ENCODE assay signal across 8 cellular contexts in genomic region chr20:63740070-63740500, GRCh38. TPM values are rescaled to one million over a fixed set of nuclear protein-coding genes. Genes with fewer than 3 reads are reported as not detected.
A peak's percentile ranks its signal among the peaks of the same experiment; 100 is the strongest.
DNase-seq lines count a peak whose midpoint lies in the region; ATAC-seq and TF ChIP-seq lines count a peak whose summit lies in the region.

No MANE protein-coding gene starts in this region.

- H3K9me3 ChIP-seq in heart left ventricle (no peaks in the 10 kb centered on the region), prostate gland (no peaks in the 10 kb centered on the region)

- intact Hi-C loops in heart left ventricle (cut with DNase I) (loop anchor here in 1 of 10 donors (5.0 kb wide), 1 partner anchor 87 kb away; no protein-coding TSS in a partner anchor), prostate gland (cut with DNase I) (loop anchor here (2.0 to 10.0 kb wide), 2 partner anchors 113 to 225 kb away; partner anchors contain the start of genes GMEB2 and ZNF512B)

- peaks cover 11% of the 10 kb centered on the region for H3K4me1 Mint-ChIP-seq in activated naive CD8-positive, alpha-beta T cell treated with anti-CD3 and anti-CD28 coated beads, Interleukin-2, amount 10 ng/mL, durations not matched to agents 7 days and 5 days

- 0 to 1% (median 0%) methylated on average over 2 to 65 of the region's 65 CpGs for WGBS in heart left ventricle, 4 donors
- 0% methylated on average over 3 of the region's 65 CpGs for WGBS in prostate gland

- H3K4me3 ChIP-seq in heart left ventricle (peak overlapping the region; percentile 40 to 81 (median 67)), prostate gland (peak overlapping the region; percentile 72 to 75)

- ATAC-seq in GM19372 (IDR thresholded peaks at IDR 0.05; ENCODE audit: low read depth, unreplicated experiment), result peak; percentile 20
- ATAC-seq in activated naive CD8-positive, alpha-beta T cell treated with anti-CD3 and anti-CD28 coated beads, Interleukin-2, amount 10 ng/mL, durations not matched to agents 7 days and 5 days (ENCODE audit: low read depth), result peak; percentile 9
- ATAC-seq in heart left ventricle, result peak in 2 of 4 donors; percentile 0 to 1

- peak overlapping the region; percentile 77 to 99 (median 94) for H3K27ac ChIP-seq in heart left ventricle
- H3K27ac ChIP-seq in prostate gland, result peak overlapping the region; percentile 96

- H3K9me3 Mint-ChIP-seq in activated naive CD8-positive, alpha-beta T cell treated with anti-CD3 and anti-CD28 coated beads, Interleukin-2, amount 10 ng/mL, durations not matched to agents 7 days and 5 days, result no peaks in the 10 kb centered on the region

- DNase-seq in AG20443 (ENCODE audit: low spot score) (peak; percentile 87), NCI-H748 treated with DMSO at 0.1 percent for 48 hours (lab: John Stamatoyannopoulos, UW) (peak; percentile 15), heart left ventricle (peak in 4 of 5 donors; percentile 51 to 82 (median 62)), prostate gland (ENCODE audit: low spot score) (no peak), AML-193 (lab: John Stamatoyannopoulos, UW) (no peak)
- DNase-seq in activated naive CD8-positive, alpha-beta T cell treated with anti-CD3 and anti-CD28 coated beads, Interleukin-2, amount 10 ng/mL, durations not matched to agents 7 days and 5 days, result peak; percentile 81
- DNase-seq in NK-92 treated with Interleukin-12 subunit alpha and Interleukin-12 subunit beta, amount 100 ng/mL, for 24 hours (lab: John Stamatoyannopoulos, UW), result no peak

- H3K36me3 ChIP-seq in heart left ventricle (peaks cover 0 to 48% (median 37%) of the 10 kb centered on the region in 9 donors), prostate gland (peaks cover 0 to 3% of the 10 kb centered on the region in 2 donors)

- POLR2A ChIA-PET in activated naive CD8-positive, alpha-beta T cell treated with anti-CD3 and anti-CD28 coated beads, Interleukin-2, amount 10 ng/mL, durations not matched to agents 7 days and 5 days (lab: Charles Lee), result interaction anchor here (0.8 to 2.6 kb wide), 6 partner anchors 10 to 338 kb away, joined by 3 to 31 read pairs (median 4); partner anchors contain the start of genes ARFRP1 and ZGPAT

- TF ChIP-seq CTCF in heart left ventricle (IDR thresholded peaks at IDR 0.05) (no peak), prostate gland (IDR thresholded peaks at IDR 0.05) (no peak)

- H3K27me3 Mint-ChIP-seq in activated naive CD8-positive, alpha-beta T cell treated with anti-CD3 and anti-CD28 coated beads, Interleukin-2, amount 10 ng/mL, durations not matched to agents 7 days and 5 days, result no peaks in the 10 kb centered on the region

- H3K4me1 ChIP-seq in heart left ventricle (peaks cover 9 to 46% (median 35%) of the 10 kb centered on the region in 12 donors), prostate gland (replicated peaks) (peaks cover 35% of the 10 kb centered on the region)

- TF ChIP-seq POLR2A in heart left ventricle (IDR thresholded peaks at IDR 0.05) (no peak), prostate gland (IDR thresholded peaks at IDR 0.05) (no peak)

- H3K27ac Mint-ChIP-seq in activated naive CD8-positive, alpha-beta T cell treated with anti-CD3 and anti-CD28 coated beads, Interleukin-2, amount 10 ng/mL, durations not matched to agents 7 days and 5 days, result no peak overlapping the region

- H3K36me3 Mint-ChIP-seq in activated naive CD8-positive, alpha-beta T cell treated with anti-CD3 and anti-CD28 coated beads, Interleukin-2, amount 10 ng/mL, durations not matched to agents 7 days and 5 days, result peaks cover 4% of the 10 kb centered on the region

- no peak overlapping the region for H3K4me3 Mint-ChIP-seq in activated naive CD8-positive, alpha-beta T cell treated with anti-CD3 and anti-CD28 coated beads, Interleukin-2, amount 10 ng/mL, durations not matched to agents 7 days and 5 days

- no peaks in the 10 kb centered on the region for H3K27me3 ChIP-seq in heart left ventricle
- H3K27me3 ChIP-seq in prostate gland (replicated peaks; ENCODE audit: insufficient read depth), result no peaks in the 10 kb centered on the region

RNA-seq across cellular contexts. Expression of gene SLC2A4RG, which starts 0.5 kb away (rescaled TPM):
- 100 to 1,000 TPM; 128 to 134 TPM for total RNA-seq in activated naive CD8-positive, alpha-beta T cell treated with anti-CD3 and anti-CD28 coated beads, Interleukin-2, amount 10 ng/mL, durations not matched to agents 7 days and 5 days
- 10 to 100 TPM; 41.4 to 82.5 (median 70.7) TPM for total RNA-seq in heart left ventricle
- polyA plus RNA-seq in heart left ventricle, result 10 to 100 TPM; 18.3 to 80.3 TPM
- total RNA-seq in prostate gland, result 100 to 1,000 TPM; 140 to 155 TPM

RNA-seq across cellular contexts. Expression of gene LIME1, which starts 3.6 kb away (rescaled TPM):
- 100 to 1,000 TPM; 144 to 159 TPM for total RNA-seq in activated naive CD8-positive, alpha-beta T cell treated with anti-CD3 and anti-CD28 coated beads, Interleukin-2, amount 10 ng/mL, durations not matched to agents 7 days and 5 days
- total RNA-seq in heart left ventricle (1 to 10 TPM in 8 of 9 donors, under 1 TPM in 1; 0.95 to 7.1 (median 3.4) TPM), prostate gland (10 to 100 TPM; 35.0 to 44.4 TPM)
- 1 to 10 TPM; 2.2 to 4.4 TPM for polyA plus RNA-seq in heart left ventricle

RNA-seq across cellular contexts. Expression of gene ZGPAT, which starts 32.2 kb away (rescaled TPM):
- 10 to 100 TPM; 43.0 to 44.5 TPM for total RNA-seq in activated naive CD8-positive, alpha-beta T cell treated with anti-CD3 and anti-CD28 coated beads, Interleukin-2, amount 10 ng/mL, durations not matched to agents 7 days and 5 days
- total RNA-seq in heart left ventricle (10 to 100 TPM; 12.9 to 22.0 (median 18.5) TPM), prostate gland (10 to 100 TPM; 29.3 to 55.5 TPM)
- polyA plus RNA-seq in heart left ventricle, result 10 to 100 TPM; 27.9 to 34.4 TPM

RNA-seq across cellular contexts. Expression of gene ARFRP1, which starts 32.3 kb away (rescaled TPM):
- total RNA-seq in activated naive CD8-positive, alpha-beta T cell treated with anti-CD3 and anti-CD28 coated beads, Interleukin-2, amount 10 ng/mL, durations not matched to agents 7 days and 5 days, result 10 to 100 TPM; 68.8 to 73.1 TPM
- total RNA-seq in heart left ventricle (10 to 100 TPM; 27.3 to 47.8 (median 33.8) TPM), prostate gland (10 to 100 TPM; 36.8 to 50.8 TPM)
- polyA plus RNA-seq in heart left ventricle, result 10 to 100 TPM; 35.9 to 38.0 TPM

RNA-seq across cellular contexts. Expression of gene TNFRSF6B, which starts 43.6 kb away (rescaled TPM):
- not detected for total RNA-seq in activated naive CD8-positive, alpha-beta T cell treated with anti-CD3 and anti-CD28 coated beads, Interleukin-2, amount 10 ng/mL, durations not matched to agents 7 days and 5 days
- 1 to 10 TPM in 4 of 9 donors, under 1 TPM in 4, not detected in 1; 0.42 to 5.7 (median 0.92) TPM for total RNA-seq in heart left ventricle
- 1 to 10 TPM; 2.9 to 6.4 TPM for polyA plus RNA-seq in heart left ventricle
- total RNA-seq in prostate gland, result 10 to 100 TPM in 1 of 2 donors, 1 to 10 TPM in 1; 6.7 to 12.2 TPM

Comparison
In these comparisons a context has a peak if more than half of its experiments do, and no peak if none do; other contexts are left out.
1. DNase-seq: peak in AG20443 (single experiment), NCI-H748 treated with DMSO at 0.1 percent for 48 hours (single experiment), activated naive CD8-positive, alpha-beta T cell treated with anti-CD3 and anti-CD28 coated beads, Interleukin-2, amount 10 ng/mL, durations not matched to agents 7 days and 5 days (single experiment) and heart left ventricle (4 of 5); none in prostate gland (single experiment), NK-92 treated with Interleukin-12 subunit alpha and Interleukin-12 subunit beta, amount 100 ng/mL, for 24 hours (single experiment) and AML-193 (0 of 2).
2. RNA of gene LIME1, which starts 3.6 kb away (total RNA-seq): 144 to 159 TPM in activated naive CD8-positive, alpha-beta T cell treated with anti-CD3 and anti-CD28 coated beads, Interleukin-2, amount 10 ng/mL, durations not matched to agents 7 days and 5 days and 35.0 to 44.4 TPM in prostate gland; 0.95 to 7.1 TPM in heart left ventricle; every median in the first group is over 4 times any median in the second.